Comparison of ENCODE assay signal across 2 cellular contexts in the genomic region with DNA sequence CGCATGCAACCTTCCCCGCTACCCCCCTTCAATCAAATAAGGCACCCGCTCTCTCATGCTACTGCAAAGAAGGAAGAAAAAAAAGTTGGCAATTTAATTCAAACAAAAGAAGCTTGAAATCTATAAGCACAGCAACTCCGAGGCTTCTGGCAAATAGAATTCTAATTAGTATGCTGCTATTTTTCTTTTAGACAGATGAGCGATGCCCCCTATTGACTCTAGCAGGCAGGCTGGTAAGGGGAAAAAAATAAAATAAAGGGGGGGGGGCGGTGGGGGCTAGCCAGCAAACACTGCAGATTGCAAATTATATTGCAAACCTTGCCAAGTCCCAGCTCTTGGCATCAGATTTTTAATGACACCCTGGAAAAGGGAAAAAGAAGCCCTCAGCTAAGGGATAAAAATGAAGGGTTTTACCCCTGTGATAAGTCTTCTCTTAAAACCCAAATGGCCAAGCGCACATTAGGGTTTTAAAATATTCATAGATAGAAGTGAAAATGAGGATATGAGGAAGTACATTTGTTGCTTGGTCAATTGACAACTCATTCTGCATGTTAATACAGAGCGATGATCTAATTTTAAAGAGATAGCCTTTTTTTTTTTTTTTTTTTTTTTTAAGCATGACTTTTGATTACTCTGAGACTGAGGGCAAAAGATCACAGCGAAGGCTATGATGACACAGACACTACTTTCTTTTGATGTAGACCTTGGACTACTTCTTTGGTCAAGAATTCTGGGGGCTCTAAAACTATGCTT.
TF ChIP-seq lines count a peak whose summit lies in the region.

No MANE protein-coding gene starts in this region.

TF ChIP-seq in GM12878, 131 proteins besides CTCF, POLR2A, EP300 and RAD21 (continued from another document):
- TF ChIP-seq CUX1 (IDR thresholded peaks at IDR 0.05; ENCODE audit: insufficient replicate concordance, low read depth, low read length) (no peak), RB1 (IDR thresholded peaks at IDR 0.05; ENCODE audit: borderline replicate concordance) (no peak)
- TF ChIP-seq, protein P1, sequence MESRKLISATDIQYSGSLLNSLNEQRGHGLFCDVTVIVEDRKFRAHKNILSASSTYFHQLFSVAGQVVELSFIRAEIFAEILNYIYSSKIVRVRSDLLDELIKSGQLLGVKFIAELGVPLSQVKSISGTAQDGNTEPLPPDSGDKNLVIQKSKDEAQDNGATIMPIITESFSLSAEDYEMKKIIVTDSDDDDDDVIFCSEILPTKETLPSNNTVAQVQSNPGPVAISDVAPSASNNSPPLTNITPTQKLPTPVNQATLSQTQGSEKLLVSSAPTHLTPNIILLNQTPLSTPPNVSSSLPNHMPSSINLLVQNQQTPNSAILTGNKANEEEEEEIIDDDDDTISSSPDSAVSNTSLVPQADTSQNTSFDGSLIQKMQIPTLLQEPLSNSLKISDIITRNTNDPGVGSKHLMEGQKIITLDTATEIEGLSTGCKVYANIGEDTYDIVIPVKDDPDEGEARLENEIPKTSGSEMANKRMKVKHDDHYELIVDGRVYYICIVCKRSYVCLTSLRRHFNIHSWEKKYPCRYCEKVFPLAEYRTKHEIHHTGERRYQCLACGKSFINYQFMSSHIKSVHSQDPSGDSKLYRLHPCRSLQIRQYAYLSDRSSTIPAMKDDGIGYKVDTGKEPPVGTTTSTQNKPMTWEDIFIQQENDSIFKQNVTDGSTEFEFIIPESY (IDR thresholded peaks at IDR 0.05): no peak

TF ChIP-seq in WTC11, 78 proteins besides CTCF, POLR2A, EP300 and RAD21 (continued from another document):
- TF ChIP-seq ZNF512 (CRISPR knock-in tag; IDR thresholded peaks at IDR 0.05; ENCODE audit: borderline replicate concordance): no peak
- TF ChIP-seq ZNF219 (CRISPR knock-in tag; IDR thresholded peaks at IDR 0.05; ENCODE audit: borderline replicate concordance): no peak
- TF ChIP-seq, protein P2, sequence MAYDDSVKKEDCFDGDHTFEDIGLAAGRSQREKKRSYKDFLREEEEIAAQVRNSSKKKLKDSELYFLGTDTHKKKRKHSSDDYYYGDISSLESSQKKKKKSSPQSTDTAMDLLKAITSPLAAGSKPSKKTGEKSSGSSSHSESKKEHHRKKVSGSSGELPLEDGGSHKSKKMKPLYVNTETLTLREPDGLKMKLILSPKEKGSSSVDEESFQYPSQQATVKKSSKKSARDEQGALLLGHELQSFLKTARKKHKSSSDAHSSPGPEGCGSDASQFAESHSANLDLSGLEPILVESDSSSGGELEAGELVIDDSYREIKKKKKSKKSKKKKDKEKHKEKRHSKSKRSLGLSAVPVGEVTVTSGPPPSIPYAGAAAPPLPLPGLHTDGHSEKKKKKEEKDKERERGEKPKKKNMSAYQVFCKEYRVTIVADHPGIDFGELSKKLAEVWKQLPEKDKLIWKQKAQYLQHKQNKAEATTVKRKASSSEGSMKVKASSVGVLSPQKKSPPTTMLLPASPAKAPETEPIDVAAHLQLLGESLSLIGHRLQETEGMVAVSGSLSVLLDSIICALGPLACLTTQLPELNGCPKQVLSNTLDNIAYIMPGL (CRISPR knock-in tag; IDR thresholded peaks at IDR 0.05): no peak
- no peak for TF ChIP-seq SMAD3 (CRISPR knock-in tag; IDR thresholded peaks at IDR 0.05; ENCODE audit: borderline replicate concordance)
- no peak for TF ChIP-seq CREB1 (CRISPR knock-in tag; IDR thresholded peaks at IDR 0.05)
- no peak for TF ChIP-seq TCF7 (CRISPR knock-in tag; IDR thresholded peaks at IDR 0.05; ENCODE audit: low read depth)
- no peak for TF ChIP-seq ZNF425 (CRISPR knock-in tag; conservative IDR thresholded peaks at IDR 0.05)
- TF ChIP-seq ZNF281 (CRISPR knock-in tag; IDR thresholded peaks at IDR 0.05): no peak
- no peak for TF ChIP-seq MYBL2 (CRISPR knock-in tag; IDR thresholded peaks at IDR 0.05)
- TF ChIP-seq RELA (CRISPR knock-in tag; IDR thresholded peaks at IDR 0.05; ENCODE audit: borderline replicate concordance): no peak
